15 cellular contexts compared by ENCODE assay signal in the genomic region with DNA sequence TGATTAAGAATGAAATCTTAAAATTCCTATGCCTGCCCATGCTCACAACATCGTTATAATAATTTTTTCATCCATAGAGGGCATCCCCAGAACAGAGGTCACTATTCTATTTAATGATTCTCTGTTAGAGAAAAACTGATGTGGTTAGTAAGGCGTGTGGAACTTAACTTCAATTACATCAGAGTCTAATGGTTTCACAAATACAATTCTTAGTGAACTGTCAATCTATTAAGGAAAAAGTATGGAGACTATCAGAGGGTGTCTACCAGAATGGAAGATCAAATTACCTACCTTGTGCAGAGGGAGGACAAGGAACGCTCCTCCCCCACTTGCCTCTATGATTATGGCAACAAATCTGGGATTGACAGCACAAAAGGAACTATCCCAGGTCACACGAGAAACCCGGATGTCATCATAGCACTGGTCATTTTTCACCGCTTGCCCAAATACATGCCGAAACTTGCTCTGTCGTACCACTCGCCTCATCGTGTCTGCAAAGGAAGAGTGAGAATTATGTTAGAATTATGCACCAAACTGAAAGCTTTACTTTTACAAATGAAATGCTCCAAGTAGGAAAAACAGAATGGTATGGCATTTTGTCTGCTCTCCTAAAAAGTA. TPM values are rescaled to one million over a fixed set of nuclear protein-coding genes. Genes with fewer than 3 reads are reported as not detected.
DNase-seq lines count a peak whose midpoint lies in the region; ATAC-seq, FAIRE-seq and TF ChIP-seq lines count a peak whose summit lies in the region.
"Had no signal": no experiment of that assay in that cellular context is flagged by ENCODE, and none has a peak within 500 bp of the region (broad histone marks: within the 10 kb centered on the region; RNA-seq: fewer than 3 reads in every experiment).

No MANE protein-coding gene starts in this region.

- in situ Hi-C loops in GM12878 (cut with MboI) = no loop called here

- H3K4me1 Mint-ChIP-seq in CD8-positive, alpha-beta memory T cell = peaks cover 5 to 11% (median 8%) of the 10 kb centered on the region in 3 donors

- H3K4me3 ChIP-seq in HUES6 (ENCODE audit: low read depth, low read length) (no peak overlapping the region), GM12878 (no peak overlapping the region), keratinocyte (ENCODE audit: control insufficient read depth in 2 of 3, extremely low read depth in 1 of 3, insufficient read depth in 2 of 3, low read depth in 1 of 3, low read length in 3 of 3) (no peak overlapping the region), skeletal muscle satellite cell (ENCODE audit: low read length) (no peak overlapping the region), SJCRH30 (no peak overlapping the region), small intestine (ENCODE audit: low read depth in 1 of 2, low read length in 2 of 2) (no peak overlapping the region)
- H3K4me3 ChIP-seq in CD8-positive, alpha-beta memory T cell (ENCODE audit: low read length) = no peak overlapping the region

- no peaks in the 10 kb centered on the region for H3K9me3 ChIP-seq in HUES6 (ENCODE audit: control insufficient read depth, insufficient read depth, low read depth, low read length)
- H3K9me3 ChIP-seq in GM12878 (replicated peaks; ENCODE audit: control insufficient read depth, insufficient read depth, low read length) = no peaks in the 10 kb centered on the region
- no peaks in the 10 kb centered on the region for H3K9me3 ChIP-seq in keratinocyte (ENCODE audit: control insufficient read depth, low read depth, low read length)
- no peaks in the 10 kb centered on the region for H3K9me3 ChIP-seq in skeletal muscle satellite cell (replicated peaks; ENCODE audit: low read length)
- no peaks in the 10 kb centered on the region for H3K9me3 ChIP-seq in CD8-positive, alpha-beta memory T cell (ENCODE audit: low read length)
- no peaks in the 10 kb centered on the region for H3K9me3 ChIP-seq in SJCRH30 (replicated peaks)
- no peaks in the 10 kb centered on the region for H3K9me3 ChIP-seq in small intestine (ENCODE audit: control insufficient read depth, low read depth)

- no peaks in the 10 kb centered on the region for H3K27me3 ChIP-seq in HUES6 (ENCODE audit: control insufficient read depth, insufficient read depth, low read length)
- no peaks in the 10 kb centered on the region for H3K27me3 ChIP-seq in GM12878 (replicated peaks in 1 of 2; ENCODE audit: control insufficient read depth in 2 of 2, insufficient read depth in 2 of 2, low read length in 1 of 2)
- no peaks in the 10 kb centered on the region for H3K27me3 ChIP-seq in keratinocyte (ENCODE audit: control insufficient read depth, extremely low read depth, insufficient read depth, low read length)
- no peaks in the 10 kb centered on the region for H3K27me3 ChIP-seq in skeletal muscle satellite cell (ENCODE audit: control insufficient read depth, insufficient read depth, low read length)
- H3K27me3 ChIP-seq in CD8-positive, alpha-beta memory T cell (ENCODE audit: insufficient read depth, low read length, poor library complexity, severe bottlenecking) = no peaks in the 10 kb centered on the region
- H3K27me3 ChIP-seq in SJCRH30 = no peaks in the 10 kb centered on the region
- H3K27me3 ChIP-seq in small intestine (ENCODE audit: control insufficient read depth in 2 of 2, insufficient read depth in 2 of 2, low read length in 2 of 2) = no peaks in the 10 kb centered on the region

- H2AFZ ChIP-seq in GM12878 (ENCODE audit: control insufficient read depth, low read depth, low read length) (no peak overlapping the region), keratinocyte (ENCODE audit: control insufficient read depth, low read length) (no peak overlapping the region)

- H3K9ac ChIP-seq in HUES6 (ENCODE audit: low read length) = no peak overlapping the region
- H3K9ac ChIP-seq in GM12878 (ENCODE audit: control insufficient read depth, insufficient read depth, low read length) = no peak overlapping the region
- no peak overlapping the region for H3K9ac ChIP-seq in keratinocyte (ENCODE audit: control insufficient read depth, extremely low read depth, insufficient read depth, low read length)
- peak overlapping the region; percentile 49 for H3K9ac ChIP-seq in skeletal muscle satellite cell (ENCODE audit: low read depth, low read length)

- peaks cover 41% of the 10 kb centered on the region for H3K36me3 ChIP-seq in HUES6 (ENCODE audit: control insufficient read depth, insufficient read depth, low read length)
- peaks cover 12 to 46% of the 10 kb centered on the region in 2 experiments for H3K36me3 ChIP-seq in GM12878 (ENCODE audit: control insufficient read depth in 2 of 2, insufficient read depth in 2 of 2, low read length in 1 of 2)
- H3K36me3 ChIP-seq in keratinocyte (ENCODE audit: control insufficient read depth in 2 of 2, extremely low read depth in 1 of 2, insufficient read depth in 2 of 2, low read length in 2 of 2) = peaks cover 15 to 28% of the 10 kb centered on the region in 2 experiments
- H3K36me3 ChIP-seq in skeletal muscle satellite cell (ENCODE audit: insufficient read depth, low read length) = peaks cover 74% of the 10 kb centered on the region
- H3K36me3 ChIP-seq in CD8-positive, alpha-beta memory T cell (ENCODE audit: insufficient read depth, low read length) = no peaks in the 10 kb centered on the region
- H3K36me3 ChIP-seq in SJCRH30 = peaks cover 29% of the 10 kb centered on the region
- peaks cover 3 to 6% of the 10 kb centered on the region in 2 donors for H3K36me3 ChIP-seq in small intestine (ENCODE audit: control insufficient read depth in 2 of 2, insufficient read depth in 2 of 2, low read length in 2 of 2)

- H3K4me1 ChIP-seq in HUES6 (ENCODE audit: control insufficient read depth, insufficient read depth, low read length) = peaks cover 44% of the 10 kb centered on the region
- H3K4me1 ChIP-seq in GM12878 (ENCODE audit: control insufficient read depth, insufficient read depth, low read length) = peaks cover 28% of the 10 kb centered on the region
- peaks cover 37% of the 10 kb centered on the region for H3K4me1 ChIP-seq in keratinocyte (ENCODE audit: control insufficient read depth, extremely low read depth, insufficient read depth, low read length)
- peaks cover 64% of the 10 kb centered on the region for H3K4me1 ChIP-seq in skeletal muscle satellite cell (ENCODE audit: control insufficient read depth, insufficient read depth, low read length)
- no peaks in the 10 kb centered on the region for H3K4me1 ChIP-seq in CD8-positive, alpha-beta memory T cell (ENCODE audit: insufficient read depth, low read length)
- H3K4me1 ChIP-seq in SJCRH30 = peaks cover 33% of the 10 kb centered on the region
- peaks cover 0 to 5% of the 10 kb centered on the region in 2 donors for H3K4me1 ChIP-seq in small intestine (ENCODE audit: control insufficient read depth in 2 of 2, insufficient read depth in 1 of 2, low read depth in 1 of 2, low read length in 1 of 2)

- WGBS in GM12878 (ENCODE audit: insufficient coverage, insufficient replicate concordance, low lambda C conversion rate, missing lambda C conversion rate) = 95% methylated on average over 10 of the region's 10 CpGs
- 81 to 95% (median 92%) methylated on average over 10 of the region's 10 CpGs for WGBS in small intestine, 3 donors

- TF ChIP-seq RAD21 in GM12878 (IDR thresholded peaks at IDR 0.05; ENCODE audit: insufficient read depth, low read depth, low read length) = no peak

- no peak overlapping the region for H3K4me2 ChIP-seq in GM12878 (ENCODE audit: control insufficient read depth, insufficient read depth)
- H3K4me2 ChIP-seq in keratinocyte (ENCODE audit: control insufficient read depth, extremely low read depth, insufficient read depth, low read depth, low read length) = no peak overlapping the region
- H3K4me2 ChIP-seq in skeletal muscle satellite cell (ENCODE audit: low read length) = peak overlapping the region; percentile 63

- POLR2A ChIA-PET in GM12878 (lab: Charles Lee) = interaction anchor here (1.5 to 2.8 kb wide), 3 partner anchors 16 to 26 kb away, joined by 4 to 10 read pairs (median 6); no protein-coding TSS in a partner anchor
- POLR2A ChIA-PET in CD8-positive, alpha-beta memory T cell (lab: Charles Lee) = no interaction called here

- H4K20me1 ChIP-seq in GM12878 (ENCODE audit: control insufficient read depth, insufficient read depth) (no peaks in the 10 kb centered on the region), keratinocyte (ENCODE audit: control insufficient read depth, extremely low read depth, insufficient read depth, low read length) (peaks cover 3% of the 10 kb centered on the region)

- RAD21 ChIA-PET in GM12878 (lab: Charles Lee; ENCODE audit: unreplicated experiment) = interaction anchor here (1.6 to 2.4 kb wide), 2 partner anchors 10 to 15 kb away, joined by 4 to 10 read pairs; no protein-coding TSS in a partner anchor

- DNase-seq in GM12878 (ENCODE audit: low read depth, low spot score) (no peak), keratinocyte (ENCODE audit: low read depth, low spot score) (no peak), SJCRH30 (no peak), small intestine (no peak)
- DNase-seq in CD8-positive, alpha-beta memory T cell = no peak
- DNase-seq: activated CD4-positive, alpha-beta T cell treated with anti-CD3 and anti-CD28 coated beads, Interleukin-2, amount 10 ng/mL, durations not matched to agents 24 days and 14 days; activated gamma-delta T cell; CD4-positive, alpha-beta memory T cell; MM.1S; NCI-H748 treated with DMSO at 0.1 percent for 48 hours; stimulated activated CD4-positive, alpha-beta T cell treated with anti-CD3 and anti-CD28 coated beads, Interleukin-4, amount 100 ng/mL, for 4 hours had no signal

- H3K79me2 ChIP-seq in GM12878 (ENCODE audit: control insufficient read depth, insufficient read depth, low read length) (peaks cover 70% of the 10 kb centered on the region), keratinocyte (ENCODE audit: control insufficient read depth, insufficient read depth, low read length) (peaks cover 74% of the 10 kb centered on the region)

- H3K27ac ChIP-seq in HUES6 (ENCODE audit: low read depth, low read length) (peak overlapping the region; percentile 67; the same call in 1 of the 2 replicates), GM12878 (ENCODE audit: control insufficient read depth, insufficient read depth) (no peak overlapping the region), keratinocyte (ENCODE audit: control insufficient read depth, insufficient read depth, low read length) (peak overlapping the region; percentile 3), SJCRH30 (no peak overlapping the region), small intestine (ENCODE audit: low read depth in 1 of 2, low read length in 1 of 2) (peak overlapping the region in 1 of 2 donors; percentile 15)
- H3K27ac ChIP-seq in CD8-positive, alpha-beta memory T cell (ENCODE audit: low read depth, low read length) = no peak overlapping the region

- no peaks in the 10 kb centered on the region for H3K27me3 Mint-ChIP-seq in CD8-positive, alpha-beta memory T cell
- H3K27me3 Mint-ChIP-seq: activated CD4-positive, alpha-beta T cell treated with anti-CD3 and anti-CD28 coated beads, Interleukin-2, amount 10 ng/mL, durations not matched to agents 24 days and 14 days; CD4-positive, alpha-beta memory T cell had no signal

- intact Hi-C loops in GM12878 (cut with micrococcal nuclease; ENCODE audit: unreplicated experiment) = no loop called here

- TF ChIP-seq POLR2A in GM12878 (IDR thresholded peaks at IDR 0.05; ENCODE audit: low read depth, low read length) = no peak

- FAIRE-seq in GM12878 (lab: Jason Lieb, UNC) (no peak), keratinocyte (lab: Jason Lieb, UNC) (no peak), small intestine (lab: Jason Lieb, UNC) (no peak)
- FAIRE-seq: GM19239 had no signal

- peaks cover 3% of the 10 kb centered on the region for H3K9me1 ChIP-seq in keratinocyte (ENCODE audit: control insufficient read depth, extremely low read depth, insufficient read depth, low read length)

- SMC1A ChIA-PET in GM12878 (lab: Charles Lee; ENCODE audit: uncharacterized antibody, unreplicated experiment) = interaction anchor here (0.9 to 4.9 kb wide), 9 partner anchors 9 to 104 kb away, joined by 3 to 25 read pairs (median 11); no protein-coding TSS in a partner anchor

- dilution Hi-C loops in keratinocyte (cut with MboI; ENCODE audit: extremely low pct_ligation_motif_present, low sequenced_read_pairs) = no loop called here

- H3K27ac Mint-ChIP-seq in CD8-positive, alpha-beta memory T cell = no peak overlapping the region
- H3K27ac Mint-ChIP-seq: CD4-positive, alpha-beta memory T cell had no signal

- H3K36me3 Mint-ChIP-seq in CD8-positive, alpha-beta memory T cell = peaks cover 4 to 21% (median 4%) of the 10 kb centered on the region in 3 donors
- H3K36me3 Mint-ChIP-seq: CD4-positive, alpha-beta memory T cell had no signal

- TF ChIP-seq CTCF in GM12878 (IDR thresholded peaks at IDR 0.05 in 2 of 3, conservative IDR thresholded peaks at IDR 0.05 in 1 of 3; ENCODE audit: control insufficient read depth in 2 of 3, extremely low read depth in 1 of 3, insufficient read depth in 1 of 3, low read depth in 3 of 3, low read length in 3 of 3) = no peak
- TF ChIP-seq CTCF in keratinocyte (optimal IDR thresholded peaks at IDR 0.05 in 1 of 3, IDR thresholded peaks at IDR 0.05 in 1 of 3, conservative IDR thresholded peaks at IDR 0.05 in 1 of 3; ENCODE audit: extremely low read depth in 1 of 3, insufficient read depth in 2 of 3, low read length in 3 of 3) = no peak

- BruUV-seq in GM12878 (replicated peaks; lab: Mats Ljungman, UMichigan) = no TSS peak

- CTCF ChIA-PET in GM12878 (lab: Yijun Ruan, JAX) = interaction anchor here (0.8 to 2.0 kb wide), 4 partner anchors 10 to 36 kb away, joined by 4 to 7 read pairs (median 4); no protein-coding TSS in a partner anchor
- CTCF ChIA-PET in CD8-positive, alpha-beta memory T cell (lab: Charles Lee) = interaction anchor here (0.8 kb wide), 1 partner anchor 67 kb away, joined by 3 read pairs; the partner anchor contains the start of gene SELPLG

- ATAC-seq in GM12878 (no peak), GM19035 (IDR thresholded peaks at IDR 0.05; ENCODE audit: unreplicated experiment) (no peak)

- TF ChIP-seq EP300 in GM12878 (IDR thresholded peaks at IDR 0.05; ENCODE audit: borderline replicate concordance in 1 of 2, control insufficient read depth in 1 of 2, low read depth in 2 of 2, low read length in 2 of 2) = no peak

- H3K9me3 Mint-ChIP-seq in CD8-positive, alpha-beta memory T cell = no peaks in the 10 kb centered on the region
- H3K9me3 Mint-ChIP-seq: activated CD4-positive, alpha-beta T cell treated with anti-CD3 and anti-CD28 coated beads, Interleukin-2, amount 10 ng/mL, durations not matched to agents 24 days and 14 days; CD4-positive, alpha-beta memory T cell had no signal

- H3K4me3 Mint-ChIP-seq in CD8-positive, alpha-beta memory T cell = no peak overlapping the region
- H3K4me3 Mint-ChIP-seq: activated CD4-positive, alpha-beta T cell treated with anti-CD3 and anti-CD28 coated beads, Interleukin-2, amount 10 ng/mL, durations not matched to agents 24 days and 14 days; CD4-positive, alpha-beta memory T cell had no signal

RNA-seq across cellular contexts. Expression of gene CORO1C, which starts 30.4 kb away (rescaled TPM):
- total RNA-seq in GM12878 (2013; cell fraction: nucleolus; rRNA removed) = 234 and 248 TPM in 2 replicates
- 91.3 and 94.1 TPM in 2 replicates for total RNA-seq in GM12878 (2014; rRNA removed)
- total RNA-seq in GM12878 (2014; rRNA removed; fragmentation: Illumina TruSeq; extraction: Trizol) = 158 and 164 TPM in 2 replicates
- 208 and 212 TPM in 2 replicates for total RNA-seq in GM12878 (2021)
- polyA plus RNA-seq in GM12878 (2011; ENCODE audit: low read depth) = 59.8 TPM
- 204 and 254 TPM in 2 replicates for polyA plus RNA-seq in GM12878 (2011; rRNA removed)
- polyA plus RNA-seq in GM12878 (2011; cell fraction: cytosol; rRNA removed) = 168 and 182 TPM in 2 replicates
- 142 and 153 TPM in 2 replicates for polyA plus RNA-seq in GM12878 (2011; cell fraction: nucleus; rRNA removed)
- polyA plus RNA-seq in GM12878 (2012) = 76.4 and 96.1 TPM in 2 replicates
- 145 and 221 TPM in 2 replicates for polyA plus RNA-seq in GM12878 (2014; fragmentation: Illumina TruSeq; extraction: Trizol)
- 10 to 100 TPM; 52.7 to 52.9 TPM for polyA plus RNA-seq in GM12878 (2014; fragmentation: Nextera tagmentation; extraction: Ambion mirVana)
- 152 and 178 TPM in 2 replicates for polyA plus RNA-seq in GM12878 (2014; rRNA removed)
- 100 to 1,000 TPM; 202 to 203 TPM for polyA plus RNA-seq in GM12878 (2016; fragmentation: Nextera tagmentation; extraction: Ambion mirVana)
- polyA minus RNA-seq in GM12878 (2011; rRNA and poly(A)+ RNA removed) = 514 and 669 TPM in 2 replicates
- 86.2 and 126 TPM in 2 replicates for polyA minus RNA-seq in GM12878 (2011; cell fraction: cytosol; rRNA and poly(A)+ RNA removed)
- 89.3 and 119 TPM in 2 replicates for polyA minus RNA-seq in GM12878 (2011; cell fraction: nucleus; rRNA and poly(A)+ RNA removed)
- 230 to 283 TPM (median 268 TPM) in 3 replicates for polyA plus RNA-seq in keratinocyte
- 278 TPM for polyA plus RNA-seq in keratinocyte (2011; ENCODE audit: low read depth)
- 207 and 228 TPM in 2 replicates for polyA plus RNA-seq in keratinocyte (2011; cell fraction: cytosol; rRNA removed)
- polyA plus RNA-seq in keratinocyte (2011; cell fraction: nucleus; rRNA removed) = 238 and 270 TPM in 2 replicates
- polyA plus RNA-seq in keratinocyte (2012; ENCODE audit: low replicate concordance) = 126 and 172 TPM in 2 replicates
- polyA minus RNA-seq in keratinocyte = 432 to 917 TPM (median 616 TPM) in 3 replicates
- polyA minus RNA-seq in keratinocyte (2011; cell fraction: cytosol; rRNA and poly(A)+ RNA removed) = 300 TPM
- polyA minus RNA-seq in keratinocyte (2011; cell fraction: nucleus; rRNA and poly(A)+ RNA removed) = 187 and 466 TPM in 2 replicates
- total RNA-seq in skeletal muscle satellite cell (2012; rRNA removed) = 282 and 318 TPM in 2 replicates
- 10 to 100 TPM; 45.8 to 49.1 TPM for total RNA-seq in CD8-positive, alpha-beta memory T cell
- 10.5 TPM for polyA plus RNA-seq in CD8-positive, alpha-beta memory T cell
- total RNA-seq in SJCRH30 (2014; rRNA removed; shearing (Covaris generic)) = 95.7 and 113 TPM in 2 replicates
- 10 to 100 TPM; 22.2 to 36.7 (median 29.3) TPM for polyA plus RNA-seq in small intestine

Comparison
In these comparisons a context has a peak if more than half of its experiments do, and no peak if none do; other contexts are left out.
1. H3K27ac ChIP-seq: peak in HUES6 (single experiment) and keratinocyte (single experiment); none in GM12878 (single experiment), CD8-positive, alpha-beta memory T cell (single experiment) and SJCRH30 (single experiment).